ENCODE assay signal across 25 cellular contexts in genomic region chr14:22407033-22407432, GRCh38.
"Had no signal": no experiment of that assay in that cellular context is flagged by ENCODE, and none has a peak within 500 bp of the region (broad histone marks: within the 10 kb centered on the region; RNA-seq: fewer than 3 reads in every experiment).

No MANE protein-coding gene starts in this region.

- H3K36me3 ChIP-seq: brain microvascular endothelial cell had no signal

- H3K9me3 Mint-ChIP-seq: activated CD4-positive, alpha-beta memory T cell treated with anti-CD3 and anti-CD28 coated beads, Interleukin-2, amount 10 ng/mL, durations not matched to agents 7 days and 5 days; activated naive CD4-positive, alpha-beta T cell treated with anti-CD3 and anti-CD28 coated beads, Interleukin-2, amount 10 ng/mL, durations not matched to agents 7 days and 5 days; activated naive CD8-positive, alpha-beta T cell treated with anti-CD3 and anti-CD28 coated beads for 36 hours; activated T-cell treated with anti-CD3 and anti-CD28 coated beads, Interleukin-2, amount 50 U/mL, for 72 hours; activated T-helper 2 cell treated with anti-CD3 and anti-CD28 coated beads, Interferon-gamma antibody, Interleukin-2, Interleukin-4, amounts not matched to agents 10 μg/mL and 5 μg/mL and 100 μg/mL, durations not matched to agents 14 hours and 24 hours and 36 hours; T-cell had no signal

- H3K27me3 ChIP-seq: brain microvascular endothelial cell had no signal

- H3K27ac ChIP-seq: brain microvascular endothelial cell, VCaP had no signal

- H3K4me3 ChIP-seq: K562 had no signal

- H3K36me3 Mint-ChIP-seq: activated naive CD4-positive, alpha-beta T cell treated with anti-CD3 and anti-CD28 coated beads, Interleukin-2, amount 10 ng/mL, durations not matched to agents 7 days and 5 days; activated naive CD8-positive, alpha-beta T cell treated with anti-CD3 and anti-CD28 coated beads for 36 hours; T-cell had no signal

- H3K27me3 Mint-ChIP-seq: activated CD4-positive, alpha-beta memory T cell treated with anti-CD3 and anti-CD28 coated beads, Interleukin-2, amount 10 ng/mL, durations not matched to agents 7 days and 5 days; activated naive CD4-positive, alpha-beta T cell treated with anti-CD3 and anti-CD28 coated beads, Interleukin-2, amount 10 ng/mL, durations not matched to agents 7 days and 5 days; activated naive CD8-positive, alpha-beta T cell treated with anti-CD3 and anti-CD28 coated beads for 36 hours; T-cell had no signal

- H3K4me1 Mint-ChIP-seq: activated CD4-positive, alpha-beta memory T cell treated with anti-CD3 and anti-CD28 coated beads, Interleukin-2, amount 10 ng/mL, durations not matched to agents 7 days and 5 days; activated naive CD4-positive, alpha-beta T cell treated with anti-CD3 and anti-CD28 coated beads, Interleukin-2, amount 10 ng/mL, durations not matched to agents 7 days and 5 days; activated naive CD8-positive, alpha-beta T cell treated with anti-CD3 and anti-CD28 coated beads for 36 hours; T-cell had no signal

- DNase-seq: activated CD4-positive, alpha-beta memory T cell treated with anti-CD3 and anti-CD28 coated beads, Interleukin-2, amount 10 ng/mL, durations not matched to agents 7 days and 5 days; activated CD4-positive, alpha-beta T cell treated with anti-CD3 and anti-CD28 coated beads, Interleukin-2, amount 50 U/mL, for 1 hour; activated CD4-positive, CD25-positive, alpha-beta regulatory T cell; activated CD8-positive, alpha-beta memory T cell treated with anti-CD3 and anti-CD28 coated beads, Interleukin-2, amount 50 U/mL, for 4 hours; activated gamma-delta T cell treated with Interleukin-2 at 50 U/mL for 16 hours; activated naive CD4-positive, alpha-beta T cell treated with anti-CD3 and anti-CD28 coated beads, Interleukin-2, amount 10 ng/mL, durations not matched to agents 7 days and 5 days; activated naive CD8-positive, alpha-beta T cell treated with anti-CD3 and anti-CD28 coated beads for 36 hours; activated T-cell treated with anti-CD3 and anti-CD28 coated beads, Interleukin-2, amount 50 U/mL, for 72 hours; brain microvascular endothelial cell; cerebellar nuclear complex; Karpas-422; NCI-H1105 treated with DMSO at 0.1 percent for 48 hours; NCI-H1436 treated with DMSO at 0.1 percent for 48 hours; NCI-H187; NCI-H2081; NCI-H510A treated with DMSO at 0.1 percent for 48 hours; NCI-H69; NK-92 treated with Interleukin-12 subunit alpha and Interleukin-12 subunit beta, amount 100 ng/mL, for 24 hours; SIG-M5; T-cell; T-helper 2 cell; T1000 had no signal

- ATAC-seq: activated T-cell treated with anti-CD3 and anti-CD28 coated beads, Interleukin-2, amount 50 U/mL, for 72 hours; K562; T-cell had no signal

- H3K4me3 Mint-ChIP-seq: activated CD4-positive, alpha-beta memory T cell treated with anti-CD3 and anti-CD28 coated beads, Interleukin-2, amount 10 ng/mL, durations not matched to agents 7 days and 5 days; activated naive CD4-positive, alpha-beta T cell treated with anti-CD3 and anti-CD28 coated beads, Interleukin-2, amount 10 ng/mL, durations not matched to agents 7 days and 5 days; activated naive CD8-positive, alpha-beta T cell treated with anti-CD3 and anti-CD28 coated beads for 36 hours; activated T-cell treated with anti-CD3 and anti-CD28 coated beads, Interleukin-2, amount 50 U/mL, for 72 hours; T-cell had no signal

- H3K27ac Mint-ChIP-seq: activated CD4-positive, alpha-beta memory T cell treated with anti-CD3 and anti-CD28 coated beads, Interleukin-2, amount 10 ng/mL, durations not matched to agents 7 days and 5 days; activated naive CD4-positive, alpha-beta T cell treated with anti-CD3 and anti-CD28 coated beads, Interleukin-2, amount 10 ng/mL, durations not matched to agents 7 days and 5 days; activated naive CD8-positive, alpha-beta T cell treated with anti-CD3 and anti-CD28 coated beads for 36 hours; activated T-cell treated with anti-CD3 and anti-CD28 coated beads, Interleukin-2, amount 50 U/mL, for 72 hours; activated T-helper 2 cell treated with anti-CD3 and anti-CD28 coated beads, Interferon-gamma antibody, Interleukin-2, Interleukin-4, amounts not matched to agents 10 μg/mL and 5 μg/mL and 100 μg/mL, durations not matched to agents 14 hours and 24 hours and 36 hours; T-cell had no signal
